37 cellular contexts compared by ENCODE assay signal in the genomic region with DNA sequence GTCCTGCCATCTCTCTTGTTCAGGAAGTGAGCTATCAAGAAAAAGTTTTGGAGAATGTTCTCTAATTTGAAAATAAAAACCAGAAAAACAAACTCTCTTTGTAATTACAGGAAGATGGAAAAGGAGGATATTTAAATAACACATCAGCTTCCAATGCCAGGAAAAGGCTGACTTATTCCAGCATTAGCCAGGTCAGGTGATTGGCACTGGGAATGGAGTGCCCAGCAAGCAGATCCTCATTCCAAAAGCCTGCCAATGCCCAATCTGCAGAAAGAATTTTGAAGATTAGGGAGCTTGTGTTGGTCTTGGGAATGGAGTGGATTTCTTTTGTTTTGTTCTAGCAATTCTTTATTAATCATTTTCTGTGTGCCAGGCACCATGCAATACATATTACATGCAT.
"Had no signal": no experiment of that assay in that cellular context is flagged by ENCODE, and none has a peak within 500 bp of the region (broad histone marks: within the 10 kb centered on the region; RNA-seq: fewer than 3 reads in every experiment).

No MANE protein-coding gene starts in this region.

- H3K4me1 ChIP-seq: adrenal gland had no signal

- H3K4me1 Mint-ChIP-seq: activated B cell treated with CpG ODN at 0.5 μM for 24 hours; activated CD4-positive, alpha-beta T cell treated with anti-CD3 and anti-CD28 coated beads, Interleukin-2, amount 10 ng/mL, durations not matched to agents 24 days and 14 days; activated naive CD8-positive, alpha-beta T cell treated with anti-CD3 and anti-CD28 coated beads for 36 hours; activated T-helper 17 cell treated with anti-CD3 and anti-CD28 coated beads, Interleukin-2, amount 50 U/mL, for 72 hours; brain; central memory CD8-positive, alpha-beta T cell had no signal

- H3K27ac ChIP-seq: adrenal gland, cardiac muscle cell, VCaP had no signal

- H3K4me3 ChIP-seq: adrenal gland, ascending aorta, cardiac muscle cell had no signal

- H3K9me3 ChIP-seq: adrenal gland, ascending aorta had no signal

- H3K36me3 ChIP-seq: adrenal gland, ascending aorta, cardiac muscle cell had no signal

- ATAC-seq: activated CD8-positive, alpha-beta T cell treated with anti-CD3 and anti-CD28 coated beads for 36 hours; activated naive CD4-positive, alpha-beta T cell treated with anti-CD3 and anti-CD28 coated beads, Interleukin-2, amount 50 U/mL, for 72 hours; activated T-cell treated with anti-CD3 and anti-CD28 coated beads, Interleukin-2, amount 50 U/mL, for 4 hours; activated T-cell treated with anti-CD3 and anti-CD28 coated beads, Interleukin-2, amount 50 U/mL, for 72 hours; activated T-helper 17 cell treated with anti-CD3 and anti-CD28 coated beads, Interleukin-2, amount 50 U/mL, for 72 hours had no signal

- FAIRE-seq: bronchial epithelial cell, TTC549 had no signal

- H3K4me3 Mint-ChIP-seq: activated B cell treated with CpG ODN at 0.5 μM for 24 hours; activated CD4-positive, alpha-beta memory T cell treated with anti-CD3 and anti-CD28 coated beads for 36 hours; activated CD4-positive, alpha-beta T cell treated with anti-CD3 and anti-CD28 coated beads, Interleukin-2, amount 10 ng/mL, durations not matched to agents 24 days and 14 days; activated CD8-positive, alpha-beta T cell treated with anti-CD3 and anti-CD28 coated beads for 36 hours; activated naive CD4-positive, alpha-beta T cell treated with anti-CD3 and anti-CD28 coated beads for 36 hours; activated naive CD8-positive, alpha-beta T cell treated with anti-CD3 and anti-CD28 coated beads for 36 hours; activated T-cell treated with anti-CD3 and anti-CD28 coated beads, Interleukin-2, amount 50 U/mL, for 4 hours; activated T-cell treated with anti-CD3 and anti-CD28 coated beads, Interleukin-2, amount 50 U/mL, for 72 hours; activated T-helper 1 cell treated with anti-CD3 and anti-CD28 coated beads, Interleukin-12 subunit alpha, Interleukin-12 subunit beta, Interleukin-2, Interleukin-4 antibody, amounts not matched to agents 30 ng/mL and 10 ng/mL and 1 ng/mL, durations not matched to agents 14 hours and 24 hours and 36 hours; activated T-helper 17 cell treated with anti-CD3 and anti-CD28 coated beads, Interleukin-2, amount 50 U/mL, for 72 hours; brain; central memory CD8-positive, alpha-beta T cell; T-helper 1 cell treated with Interleukin-12 subunit alpha and Interleukin-12 subunit beta and Interleukin-4 antibody, amounts not matched to agents 30 μg/mL and 1 μg/mL, for 36 hours; T-helper 2 cell treated with Interferon-gamma antibody and Interleukin-4, amounts not matched to agents 5 μg/mL and 100 μg/mL, for 36 hours had no signal

- H3K27me3 ChIP-seq: adrenal gland, ascending aorta, cardiac muscle cell had no signal

- H3K27ac Mint-ChIP-seq: activated B cell treated with CpG ODN at 0.5 μM for 24 hours; activated CD4-positive, alpha-beta memory T cell treated with anti-CD3 and anti-CD28 coated beads for 36 hours; activated CD4-positive, alpha-beta T cell treated with anti-CD3 and anti-CD28 coated beads, Interleukin-2, amount 10 ng/mL, durations not matched to agents 24 days and 14 days; activated CD8-positive, alpha-beta T cell treated with anti-CD3 and anti-CD28 coated beads for 36 hours; activated naive CD4-positive, alpha-beta T cell treated with anti-CD3 and anti-CD28 coated beads for 36 hours; activated naive CD4-positive, alpha-beta T cell treated with anti-CD3 and anti-CD28 coated beads, Interleukin-2, amount 50 U/mL, for 72 hours; activated naive CD8-positive, alpha-beta T cell treated with anti-CD3 and anti-CD28 coated beads for 36 hours; activated T-cell treated with anti-CD3 and anti-CD28 coated beads, Interleukin-2, amount 50 U/mL, for 72 hours; activated T-helper 1 cell treated with anti-CD3 and anti-CD28 coated beads, Interleukin-12 subunit alpha, Interleukin-12 subunit beta, Interleukin-2, Interleukin-4 antibody, amounts not matched to agents 30 ng/mL and 10 ng/mL and 1 ng/mL, durations not matched to agents 14 hours and 24 hours and 36 hours; activated T-helper 17 cell treated with anti-CD3 and anti-CD28 coated beads, Interleukin-2, amount 50 U/mL, for 72 hours; brain; T-helper 1 cell treated with Interleukin-12 subunit alpha and Interleukin-12 subunit beta and Interleukin-4 antibody, amounts not matched to agents 30 μg/mL and 1 μg/mL, for 36 hours; T-helper 2 cell treated with Interferon-gamma antibody and Interleukin-4, amounts not matched to agents 5 μg/mL and 100 μg/mL, for 36 hours had no signal

- H3K36me3 Mint-ChIP-seq: activated CD4-positive, alpha-beta memory T cell treated with anti-CD3 and anti-CD28 coated beads for 36 hours; activated naive CD4-positive, alpha-beta T cell treated with anti-CD3 and anti-CD28 coated beads, Interleukin-2, amount 50 U/mL, for 72 hours; activated naive CD8-positive, alpha-beta T cell treated with anti-CD3 and anti-CD28 coated beads for 36 hours; brain had no signal

- H3K9me3 Mint-ChIP-seq: activated B cell treated with CpG ODN at 0.5 μM for 24 hours; activated CD4-positive, alpha-beta memory T cell treated with anti-CD3 and anti-CD28 coated beads for 36 hours; activated CD4-positive, alpha-beta T cell treated with anti-CD3 and anti-CD28 coated beads, Interleukin-2, amount 10 ng/mL, durations not matched to agents 24 days and 14 days; activated CD8-positive, alpha-beta T cell treated with anti-CD3 and anti-CD28 coated beads for 36 hours; activated naive CD4-positive, alpha-beta T cell treated with anti-CD3 and anti-CD28 coated beads for 36 hours; activated naive CD4-positive, alpha-beta T cell treated with anti-CD3 and anti-CD28 coated beads, Interleukin-2, amount 50 U/mL, for 72 hours; activated naive CD8-positive, alpha-beta T cell treated with anti-CD3 and anti-CD28 coated beads for 36 hours; activated T-cell treated with anti-CD3 and anti-CD28 coated beads, Interleukin-2, amount 50 U/mL, for 4 hours; activated T-helper 1 cell treated with anti-CD3 and anti-CD28 coated beads, Interleukin-12 subunit alpha, Interleukin-12 subunit beta, Interleukin-2, Interleukin-4 antibody, amounts not matched to agents 30 ng/mL and 10 ng/mL and 1 ng/mL, durations not matched to agents 14 hours and 24 hours and 36 hours; activated T-helper 17 cell treated with anti-CD3 and anti-CD28 coated beads, Interleukin-2, amount 50 U/mL, for 72 hours; central memory CD8-positive, alpha-beta T cell; T-helper 1 cell treated with Interleukin-12 subunit alpha and Interleukin-12 subunit beta and Interleukin-4 antibody, amounts not matched to agents 30 μg/mL and 1 μg/mL, for 36 hours; T-helper 2 cell treated with Interferon-gamma antibody and Interleukin-4, amounts not matched to agents 5 μg/mL and 100 μg/mL, for 36 hours had no signal

- DNase-seq: activated B cell treated with CpG ODN at 0.5 μM for 24 hours; activated CD4-positive, alpha-beta memory T cell treated with anti-CD3 and anti-CD28 coated beads for 36 hours; activated CD4-positive, alpha-beta T cell treated with anti-CD3 and anti-CD28 coated beads for 4 hours; activated CD4-positive, alpha-beta T cell treated with anti-CD3 and anti-CD28 coated beads, Interleukin-2, amount 10 ng/mL, durations not matched to agents 24 days and 14 days; activated CD4-positive, alpha-beta T cell treated with anti-CD3 and anti-CD28 coated beads, Interleukin-2, amount 50 U/mL, for 1 hour; activated CD4-positive, alpha-beta T cell treated with anti-CD3 and anti-CD28 coated beads, Interleukin-2, amount 50 U/mL, for 4 hours; activated CD4-positive, CD25-positive, alpha-beta regulatory T cell treated with anti-CD3 and anti-CD28 coated beads, Interleukin-2, amount 50 U/mL, for 72 hours; activated CD8-positive, alpha-beta memory T cell treated with anti-CD3 and anti-CD28 coated beads, Interleukin-2, amount 50 U/mL, for 4 hours; activated CD8-positive, alpha-beta T cell treated with anti-CD3 and anti-CD28 coated beads for 36 hours; activated effector memory CD4-positive, alpha-beta T cell treated with anti-CD3 and anti-CD28 coated beads, Interleukin-2, amount 50 U/mL, for 16 hours; activated gamma-delta T cell treated with Interleukin-2 at 50 U/mL for 16 hours; activated naive CD4-positive, alpha-beta T cell; activated naive CD4-positive, alpha-beta T cell treated with anti-CD3 and anti-CD28 coated beads for 36 hours; activated naive CD4-positive, alpha-beta T cell treated with anti-CD3 and anti-CD28 coated beads, Interleukin-2, amount 50 U/mL, for 16 hours; activated naive CD8-positive, alpha-beta T cell treated with anti-CD3 and anti-CD28 coated beads for 36 hours; activated T-cell treated with anti-CD3 and anti-CD28 coated beads for 4 hours; activated T-cell treated with anti-CD3 and anti-CD28 coated beads, Interleukin-2, amount 50 U/mL, for 1 hour; activated T-cell treated with anti-CD3 and anti-CD28 coated beads, Interleukin-2, amount 50 U/mL, for 4 hours; activated T-cell treated with anti-CD3 and anti-CD28 coated beads, Interleukin-2, amount 50 U/mL, for 72 hours; adrenal gland; amniotic stem cell; caudate nucleus; T-helper 1 cell; T-helper 2 cell; T-helper 9 cell had no signal

- H3K27me3 Mint-ChIP-seq: activated B cell treated with CpG ODN at 0.5 μM for 24 hours; activated CD4-positive, alpha-beta memory T cell treated with anti-CD3 and anti-CD28 coated beads for 36 hours; activated CD4-positive, alpha-beta T cell treated with anti-CD3 and anti-CD28 coated beads, Interleukin-2, amount 10 ng/mL, durations not matched to agents 24 days and 14 days; activated CD8-positive, alpha-beta T cell treated with anti-CD3 and anti-CD28 coated beads for 36 hours; activated naive CD8-positive, alpha-beta T cell treated with anti-CD3 and anti-CD28 coated beads for 36 hours; activated T-helper 17 cell treated with anti-CD3 and anti-CD28 coated beads, Interleukin-2, amount 50 U/mL, for 72 hours; central memory CD8-positive, alpha-beta T cell had no signal
